ENCODE assay signal across 8 cellular contexts in genomic region chr11:10308208-10308954, GRCh38. TPM values are rescaled to one million over a fixed set of nuclear protein-coding genes. Genes with fewer than 3 reads are reported as not detected.
DNase-seq lines count a peak whose midpoint lies in the region; ATAC-seq and TF ChIP-seq lines count a peak whose summit lies in the region.

No MANE protein-coding gene starts in this region.

- H3K9me3 ChIP-seq in iPS-20b (ENCODE audit: insufficient read depth, low read depth, low read length) (no peaks in the 10 kb centered on the region), testis (no peaks in the 10 kb centered on the region)

- no peak for TF ChIP-seq CTCF in testis (IDR thresholded peaks at IDR 0.05)

- peaks cover 64% of the 10 kb centered on the region for H3K27me3 Mint-ChIP-seq in activated CD8-positive, alpha-beta memory T cell treated with anti-CD3 and anti-CD28 coated beads, Interleukin-2, amount 10 ng/mL, durations not matched to agents 7 days and 5 days
- H3K27me3 Mint-ChIP-seq in activated naive CD8-positive, alpha-beta T cell, result peaks cover 18% of the 10 kb centered on the region

- peak overlapping the region; percentile 86 for H3K9ac ChIP-seq in iPS-20b (ENCODE audit: low read depth, low read length)

- H3K4me3 Mint-ChIP-seq in activated CD8-positive, alpha-beta memory T cell treated with anti-CD3 and anti-CD28 coated beads, Interleukin-2, amount 10 ng/mL, durations not matched to agents 7 days and 5 days, result peak overlapping the region; percentile 87
- peak overlapping the region; percentile 85 for H3K4me3 Mint-ChIP-seq in activated naive CD8-positive, alpha-beta T cell

- H3K36me3 ChIP-seq in iPS-20b (ENCODE audit: insufficient read depth, low read depth, low read length) (peaks cover 18% of the 10 kb centered on the region; the same call in 1 of the 2 replicates), testis (ENCODE audit: low read depth, missing control alignments) (no peaks in the 10 kb centered on the region)

- no peak overlapping the region for H3K27ac ChIP-seq in iPS-20b (ENCODE audit: low read length)
- H3K27ac ChIP-seq in testis, result peak overlapping the region; percentile 59 to 71

- WGBS in testis, 2 donors, result 17 to 21% methylated on average over 16 of the region's 16 CpGs

- H3K9me3 Mint-ChIP-seq in activated CD8-positive, alpha-beta memory T cell treated with anti-CD3 and anti-CD28 coated beads, Interleukin-2, amount 10 ng/mL, durations not matched to agents 7 days and 5 days (ENCODE audit: low read depth), result no peaks in the 10 kb centered on the region
- no peaks in the 10 kb centered on the region for H3K9me3 Mint-ChIP-seq in activated naive CD8-positive, alpha-beta T cell (ENCODE audit: low read depth)

- H3K27me3 ChIP-seq in iPS-20b (ENCODE audit: insufficient read depth, low read length) (peaks cover 57% of the 10 kb centered on the region), testis (no peaks in the 10 kb centered on the region)

- CTCF ChIA-PET in activated CD8-positive, alpha-beta memory T cell treated with anti-CD3 and anti-CD28 coated beads, Interleukin-2, amount 10 ng/mL, durations not matched to agents 7 days and 5 days (lab: Charles Lee), result interaction anchor here (0.6 to 8.7 kb wide), 35 partner anchors 9 to 1032 kb away, joined by 3 to 91 read pairs (median 5); partner anchors contain the start of gene SBF2

- H3K4me1 ChIP-seq in iPS-20b (ENCODE audit: insufficient read depth, low read length) (peaks cover 14% of the 10 kb centered on the region), testis (peaks cover 52% of the 10 kb centered on the region)

- intact Hi-C loops in testis (cut with DNase I; ENCODE audit: low total_unique reads), result loop anchor here (5.0 kb wide), 1 partner anchor 551 kb away; no protein-coding TSS in a partner anchor

- TF ChIP-seq POLR2A in testis (IDR thresholded peaks at IDR 0.05), result no peak

- ATAC-seq in activated CD8-positive, alpha-beta memory T cell treated with anti-CD3 and anti-CD28 coated beads, Interleukin-2, amount 10 ng/mL, durations not matched to agents 7 days and 5 days, result no peak
- no peak for ATAC-seq in GM18520 (IDR thresholded peaks at IDR 0.05; ENCODE audit: unreplicated experiment)
- no peak for ATAC-seq in GM21367 (IDR thresholded peaks at IDR 0.05; ENCODE audit: unreplicated experiment)

- H3K36me3 Mint-ChIP-seq in activated CD8-positive, alpha-beta memory T cell treated with anti-CD3 and anti-CD28 coated beads, Interleukin-2, amount 10 ng/mL, durations not matched to agents 7 days and 5 days, result peaks cover 9% of the 10 kb centered on the region
- H3K36me3 Mint-ChIP-seq in activated naive CD8-positive, alpha-beta T cell, result no peaks in the 10 kb centered on the region

- H3K4me1 Mint-ChIP-seq in activated CD8-positive, alpha-beta memory T cell treated with anti-CD3 and anti-CD28 coated beads, Interleukin-2, amount 10 ng/mL, durations not matched to agents 7 days and 5 days, result peaks cover 42% of the 10 kb centered on the region
- peaks cover 34% of the 10 kb centered on the region for H3K4me1 Mint-ChIP-seq in activated naive CD8-positive, alpha-beta T cell (ENCODE audit: low read depth)

- DNase-seq in activated CD8-positive, alpha-beta memory T cell treated with anti-CD3 and anti-CD28 coated beads, Interleukin-2, amount 10 ng/mL, durations not matched to agents 7 days and 5 days, result no peak
- DNase-seq in activated CD8-positive, alpha-beta memory T cell treated with anti-CD3 and anti-CD28 coated beads, Interleukin-2, amount 50 U/mL, for 4 hours, result no peak
- DNase-seq in testis (no peak), AG08396 (ENCODE audit: low spot score) (no peak)

- peak overlapping the region; percentile 78 for H3K27ac Mint-ChIP-seq in activated CD8-positive, alpha-beta memory T cell treated with anti-CD3 and anti-CD28 coated beads, Interleukin-2, amount 10 ng/mL, durations not matched to agents 7 days and 5 days
- H3K27ac Mint-ChIP-seq in activated naive CD8-positive, alpha-beta T cell, result peak overlapping the region; percentile 28

- H3K4me3 ChIP-seq in iPS-20b (ENCODE audit: low read length) (peak overlapping the region; percentile 93; the same call in 1 of the 2 replicates), testis (peak overlapping the region; percentile 46 to 66)

RNA-seq across cellular contexts. Expression of gene ADM, which starts 3.5 kb away (rescaled TPM):
- total RNA-seq in activated CD8-positive, alpha-beta memory T cell treated with anti-CD3 and anti-CD28 coated beads, Interleukin-2, amount 10 ng/mL, durations not matched to agents 7 days and 5 days, result 1 to 10 TPM in 1 of 2 experiments, under 1 TPM in 1; 0.54 to 3.7 TPM
- total RNA-seq in testis, result 10 to 100 TPM in 1 of 2 donors, 1 to 10 TPM in 1; 3.5 to 13.1 TPM
- 3.7 TPM for polyA plus RNA-seq in testis (ENCODE audit: insufficient read depth, low read depth, low replicate concordance)

RNA-seq across cellular contexts. Expression of gene SBF2, which starts 14.4 kb away (rescaled TPM):
- total RNA-seq in activated CD8-positive, alpha-beta memory T cell treated with anti-CD3 and anti-CD28 coated beads, Interleukin-2, amount 10 ng/mL, durations not matched to agents 7 days and 5 days, result 1 to 10 TPM; 4.6 to 8.3 TPM
- 10 to 100 TPM; 48.7 to 52.8 TPM for total RNA-seq in testis
- 27.8 TPM for polyA plus RNA-seq in testis (ENCODE audit: insufficient read depth, low read depth, low replicate concordance)

Comparison
In these comparisons a context has a peak if more than half of its experiments do, and no peak if none do; other contexts are left out.
1. RNA of gene SBF2, which starts 14.4 kb away (total RNA-seq): 48.7 to 52.8 TPM in testis; 4.6 to 8.3 TPM in activated CD8-positive, alpha-beta memory T cell treated with anti-CD3 and anti-CD28 coated beads, Interleukin-2, amount 10 ng/mL, durations not matched to agents 7 days and 5 days; every median in the first group is over 4 times any median in the second.